Comparison of ENCODE assay signal across 12 cellular contexts in the genomic region with DNA sequence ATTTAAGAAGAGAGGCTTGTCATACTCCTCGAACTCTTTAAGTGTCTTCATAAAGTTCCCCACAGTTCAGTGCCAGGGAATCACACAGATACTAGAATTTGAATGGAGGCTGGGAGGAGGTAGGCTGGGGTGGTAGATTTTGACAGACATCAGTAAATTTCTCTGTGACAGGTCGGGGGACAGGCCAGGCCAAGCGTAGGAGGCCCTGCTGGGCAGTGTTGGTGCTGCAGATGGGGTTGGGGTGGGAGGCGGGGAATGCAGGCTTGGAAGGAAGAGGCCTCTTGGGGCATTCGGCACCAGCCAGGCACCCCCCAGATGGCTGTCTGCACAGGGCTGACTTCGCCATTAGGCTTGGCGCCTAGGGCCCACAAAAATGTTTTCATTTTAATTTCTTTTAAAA.
DNase-seq lines count a peak whose midpoint lies in the region; ATAC-seq, FAIRE-seq and TF ChIP-seq lines count a peak whose summit lies in the region.
"Had no signal": no experiment of that assay in that cellular context is flagged by ENCODE, and none has a peak within 500 bp of the region (broad histone marks: within the 10 kb centered on the region; RNA-seq: fewer than 3 reads in every experiment).

No MANE protein-coding gene starts in this region.

- no peaks in the 10 kb centered on the region for H3K9me3 Mint-ChIP-seq in activated CD8-positive, alpha-beta memory T cell treated with anti-CD3 and anti-CD28 coated beads, Interleukin-2, amount 10 ng/mL, durations not matched to agents 7 days and 5 days (ENCODE audit: low read depth)
- no peaks in the 10 kb centered on the region for H3K9me3 Mint-ChIP-seq in type B pancreatic cell
- peaks cover 0 to 2% of the 10 kb centered on the region in 2 donors for H3K9me3 Mint-ChIP-seq in natural killer cell

- no peaks in the 10 kb centered on the region for H3K79me2 ChIP-seq in H1 (ENCODE audit: control insufficient read depth in 1 of 2, insufficient read depth in 2 of 2, low read length in 2 of 2)

- H3K56ac ChIP-seq in H1 (replicated peaks; ENCODE audit: insufficient read length, low read depth, low read length) = no peak overlapping the region

- no peak overlapping the region for H3K23ac ChIP-seq in H1 (ENCODE audit: insufficient read length)

- H3K4me3 ChIP-seq in H1 (ENCODE audit: extremely low read depth in 1 of 4, insufficient read depth in 2 of 4, low read depth in 3 of 4, low read length in 4 of 4) = no peak overlapping the region
- H3K4me3 ChIP-seq: mucosa of descending colon had no signal

- H2BK120ac ChIP-seq in H1 (replicated peaks; ENCODE audit: low read depth, low read length) = no peak overlapping the region

- intact Hi-C loops in natural killer cell (cut with micrococcal nuclease) = loop anchor here (5.0 to 10.0 kb wide), 2 partner anchors 56 to 83 kb away; a partner anchor contains a TSS

- 0 out of 2 replicates have a peak overlapping the region, but pooled peaks have one; percentile 49 for H2BK5ac ChIP-seq in H1 (ENCODE audit: low read depth, low read length)

- no peak for TF ChIP-seq EP300 in H1 (IDR thresholded peaks at IDR 0.05; ENCODE audit: borderline replicate concordance in 1 of 2, low read depth in 2 of 2, low read length in 2 of 2)

- peaks cover 32% of the 10 kb centered on the region for H3K4me1 Mint-ChIP-seq in activated CD8-positive, alpha-beta memory T cell treated with anti-CD3 and anti-CD28 coated beads, Interleukin-2, amount 10 ng/mL, durations not matched to agents 7 days and 5 days
- H3K4me1 Mint-ChIP-seq in type B pancreatic cell (ENCODE audit: unreplicated experiment) (peaks cover 56% of the 10 kb centered on the region), natural killer cell (peaks cover 20 to 24% of the 10 kb centered on the region in 2 donors)

- H3K36me3 ChIP-seq in H1 (ENCODE audit: control insufficient read depth in 2 of 4, insufficient read depth in 4 of 4, low read length in 3 of 4) = no peaks in the 10 kb centered on the region

- no peak overlapping the region for H3K4me2 ChIP-seq in H1 (ENCODE audit: insufficient read depth in 1 of 2, low read depth in 2 of 2, low read length in 2 of 2)

- TF ChIP-seq POLR2A in H1 (IDR thresholded peaks at IDR 0.05; ENCODE audit: control extremely low read depth in 1 of 2, low read depth in 2 of 2, low read length in 2 of 2) = no peak

- no peaks in the 10 kb centered on the region for H3K23me2 ChIP-seq in H1 (ENCODE audit: low read depth, low read length)

- H4K5ac ChIP-seq in H1 (ENCODE audit: insufficient read length, low read depth, low read length) = no peak overlapping the region

- FAIRE-seq in H1 (lab: Jason Lieb, UNC) = no peak
- FAIRE-seq: urothelium cell line had no signal

- no peak overlapping the region for H3K14ac ChIP-seq in H1 (ENCODE audit: insufficient read length)

- peak; percentile 53 for DNase-seq in activated CD8-positive, alpha-beta memory T cell treated with anti-CD3 and anti-CD28 coated beads, Interleukin-2, amount 50 U/mL, for 48 hours
- no peak for DNase-seq in activated CD8-positive, alpha-beta memory T cell treated with anti-CD3 and anti-CD28 coated beads, Interleukin-2, amount 10 ng/mL, durations not matched to agents 7 days and 5 days
- no peak for DNase-seq in H1 (ENCODE audit: low read depth in 1 of 2, low spot score in 2 of 2)
- DNase-seq in mesenteric fat pad (ENCODE audit: low spot score) = peak; percentile 85
- no peak for DNase-seq in type B pancreatic cell (ENCODE audit: extremely low spot score, unreplicated experiment)
- DNase-seq in NCI-H187 (lab: John Stamatoyannopoulos, UW) = no peak
- no peak for DNase-seq in natural killer cell
- DNase-seq: ACHN, activated gamma-delta T cell treated with Interleukin-2 at 50 U/mL for 16 hours had no signal

- peaks cover 58% of the 10 kb centered on the region for H3K27me3 Mint-ChIP-seq in activated CD8-positive, alpha-beta memory T cell treated with anti-CD3 and anti-CD28 coated beads, Interleukin-2, amount 10 ng/mL, durations not matched to agents 7 days and 5 days
- H3K27me3 Mint-ChIP-seq in type B pancreatic cell = peaks cover 3% of the 10 kb centered on the region
- H3K27me3 Mint-ChIP-seq in natural killer cell (ENCODE audit: low read depth in 2 of 2) = peaks cover 17 to 35% of the 10 kb centered on the region in 2 donors

- no peaks in the 10 kb centered on the region for H3K27me3 ChIP-seq in H1 (replicated peaks in 1 of 4; ENCODE audit: control insufficient read depth in 3 of 4, extremely low read depth in 1 of 4, insufficient read depth in 3 of 4, low read length in 3 of 4)

- no peaks in the 10 kb centered on the region for H3K79me1 ChIP-seq in H1 (ENCODE audit: low read depth, low read length)

- H4K8ac ChIP-seq in H1 (ENCODE audit: extremely low read depth, insufficient read depth, low read length) = no peak overlapping the region

- TF ChIP-seq RAD21 in H1 (IDR thresholded peaks at IDR 0.05 in 1 of 2, conservative IDR thresholded peaks at IDR 0.05 in 1 of 2; ENCODE audit: low read depth in 2 of 2, low read length in 2 of 2) = peak; percentile 15 to 33; a peak in 2 of 4 replicates

- no peak overlapping the region for H2AFZ ChIP-seq in H1 (ENCODE audit: low read length)

- H4K91ac ChIP-seq in H1 (replicated peaks; ENCODE audit: insufficient read length, low read length) = no peak overlapping the region

- no peak overlapping the region for H3K9ac ChIP-seq in H1 (replicated peaks in 1 of 4; ENCODE audit: extremely low read depth in 1 of 4, low read depth in 3 of 4, low read length in 3 of 4)

- H3K36me3 Mint-ChIP-seq in activated CD8-positive, alpha-beta memory T cell treated with anti-CD3 and anti-CD28 coated beads, Interleukin-2, amount 10 ng/mL, durations not matched to agents 7 days and 5 days = peaks cover 3% of the 10 kb centered on the region
- H3K36me3 Mint-ChIP-seq in type B pancreatic cell = no peaks in the 10 kb centered on the region
- no peaks in the 10 kb centered on the region for H3K36me3 Mint-ChIP-seq in natural killer cell

- peaks cover 21 to 33% (median 30%) of the 10 kb centered on the region in 4 experiments for H3K4me1 ChIP-seq in H1 (replicated peaks in 1 of 4; ENCODE audit: control insufficient read depth in 3 of 4, insufficient read depth in 4 of 4, low read length in 3 of 4)

- H3K27ac ChIP-seq in H1 (ENCODE audit: low read depth, low read length) = no peak overlapping the region

- no peak overlapping the region for H2BK12ac ChIP-seq in H1 (ENCODE audit: low read depth, low read length)

- no peaks in the 10 kb centered on the region for H4K20me1 ChIP-seq in H1 (replicated peaks in 1 of 2; ENCODE audit: control insufficient read depth in 1 of 2, insufficient read depth in 2 of 2, low read length in 2 of 2)

- no peak overlapping the region for H2BK15ac ChIP-seq in H1 (ENCODE audit: low read length)

- 86% methylated on average over 7 of the region's 7 CpGs; no CpG with 5 or more reads in 1 of the 2 experiments for WGBS in H1 (ENCODE audit: extremely low coverage in 1 of 2, insufficient coverage in 1 of 2, insufficient read length in 1 of 2, insufficient replicate concordance in 2 of 2, low coverage in 1 of 2, low lambda C conversion rate in 2 of 2, missing lambda C conversion rate in 1 of 2), 2 experiments

- no peak for ATAC-seq in activated CD8-positive, alpha-beta memory T cell treated with anti-CD3 and anti-CD28 coated beads, Interleukin-2, amount 10 ng/mL, durations not matched to agents 7 days and 5 days
- ATAC-seq in HG03135 (IDR thresholded peaks at IDR 0.05; ENCODE audit: unreplicated experiment) = no peak
- ATAC-seq in natural killer cell = no peak
- ATAC-seq: mucosa of descending colon had no signal

- CTCF ChIA-PET in activated CD8-positive, alpha-beta memory T cell treated with anti-CD3 and anti-CD28 coated beads, Interleukin-2, amount 10 ng/mL, durations not matched to agents 7 days and 5 days (lab: Charles Lee) = interaction anchor here (0.5 kb wide), 1 partner anchor 26 kb away, joined by 3 read pairs; no protein-coding TSS in a partner anchor
- CTCF ChIA-PET in H1 (lab: Charles Lee; ENCODE audit: partially characterized antibody) = interaction anchor here (0.8 to 1.0 kb wide), 2 partner anchors 22 to 29 kb away, joined by 3 read pairs; no protein-coding TSS in a partner anchor

- H3K27ac Mint-ChIP-seq in activated CD8-positive, alpha-beta memory T cell treated with anti-CD3 and anti-CD28 coated beads, Interleukin-2, amount 10 ng/mL, durations not matched to agents 7 days and 5 days = no peak overlapping the region
- peak overlapping the region; percentile 7 for H3K27ac Mint-ChIP-seq in type B pancreatic cell
- H3K27ac Mint-ChIP-seq in natural killer cell = no peak overlapping the region

- H3K4me3 Mint-ChIP-seq in activated CD8-positive, alpha-beta memory T cell treated with anti-CD3 and anti-CD28 coated beads, Interleukin-2, amount 10 ng/mL, durations not matched to agents 7 days and 5 days = no peak overlapping the region
- H3K4me3 Mint-ChIP-seq in type B pancreatic cell = no peak overlapping the region
- no peak overlapping the region for H3K4me3 Mint-ChIP-seq in natural killer cell

- POLR2A ChIA-PET in H1 (lab: Charles Lee; ENCODE audit: partially characterized antibody) = no interaction called here

- 0 out of 2 replicates have a peak overlapping the region, but pooled peaks have one; percentile 40 for H2BK20ac ChIP-seq in H1 (ENCODE audit: low read length)

- H3K4ac ChIP-seq in H1 (replicated peaks; ENCODE audit: insufficient read length, low read depth, low read length) = no peak overlapping the region

- no peak overlapping the region for H3K18ac ChIP-seq in H1 (ENCODE audit: extremely low read depth, low read length)

- no peak overlapping the region for H2AK5ac ChIP-seq in H1 (ENCODE audit: low read depth, low read length)

- TF ChIP-seq CTCF in H1 (IDR thresholded peaks at IDR 0.05; ENCODE audit: control extremely low read depth in 1 of 3, insufficient read depth in 1 of 3, low read depth in 1 of 3, low read length in 3 of 3) = peak; percentile 29 to 59 (median 29); a peak in 3 of 4 replicates
- peak; percentile 62 for TF ChIP-seq CTCF in type B pancreatic cell (conservative IDR thresholded peaks at IDR 0.05)
- no peak for TF ChIP-seq CTCF in natural killer cell (IDR thresholded peaks at IDR 0.05)

- H3K9me3 ChIP-seq in H1 (ENCODE audit: insufficient read depth in 2 of 2, low read depth in 1 of 2, low read length in 1 of 2) = no peaks in the 10 kb centered on the region
- H3K9me3 ChIP-seq: mucosa of descending colon had no signal

TF ChIP-seq in H1, 55 proteins besides CTCF, POLR2A, EP300 and RAD21:
- TF ChIP-seq POLR2AphosphoS5 (IDR thresholded peaks at IDR 0.05; ENCODE audit: low read depth, low read length) = no peak
- no peak for TF ChIP-seq SUZ12 (IDR thresholded peaks at IDR 0.05; ENCODE audit: low read length)
- TF ChIP-seq CEBPB (IDR thresholded peaks at IDR 0.05; ENCODE audit: low read depth, low read length) = no peak
- TF ChIP-seq TEAD4 (IDR thresholded peaks at IDR 0.05; ENCODE audit: low read depth, low read length) = 0 out of 2 replicates have a peak, but pooled peaks have one; percentile 8
TF ChIP-seq in H1: peak in this region for 1.

Comparison
In these comparisons a context has a peak if more than half of its experiments do, and no peak if none do; other contexts are left out.
1. DNase-seq: peak in activated CD8-positive, alpha-beta memory T cell treated with anti-CD3 and anti-CD28 coated beads, Interleukin-2, amount 50 U/mL, for 48 hours (single experiment) and mesenteric fat pad (single experiment); none in activated CD8-positive, alpha-beta memory T cell treated with anti-CD3 and anti-CD28 coated beads, Interleukin-2, amount 10 ng/mL, durations not matched to agents 7 days and 5 days (single experiment), H1 (0 of 2), type B pancreatic cell (single experiment), NCI-H187 (0 of 2) and natural killer cell (single experiment).